In genomic region chr3:48441940-48442339, GRCh38 we compare ENCODE assay signal across 13 cellular contexts. TPM values are rescaled to one million over a fixed set of nuclear protein-coding genes. Genes with fewer than 3 reads are reported as not detected.
DNase-seq lines count a peak whose midpoint lies in the region; ATAC-seq and TF ChIP-seq lines count a peak whose summit lies in the region.
"Had no signal": no experiment of that assay in that cellular context is flagged by ENCODE, and none has a peak within 500 bp of the region (broad histone marks: within the 10 kb centered on the region; RNA-seq: fewer than 3 reads in every experiment).

No MANE protein-coding gene starts in this region.

- H3F3A ChIP-seq in PC-9 (ENCODE audit: insufficient read depth, low read depth): peaks cover 47% of the 10 kb centered on the region

- CTCF ChIA-PET in activated CD4-positive, alpha-beta T cell treated with anti-CD3 and anti-CD28 coated beads for 36 hours (lab: Charles Lee): interaction anchor here (3.0 kb wide), 1 partner anchor 41 kb away, joined by 31 read pairs; no protein-coding TSS in a partner anchor
- CTCF ChIA-PET in PC-9 (lab: Charles Lee): interaction anchor here (0.7 kb wide), 1 partner anchor 220 kb away, joined by 3 read pairs; no protein-coding TSS in a partner anchor

- no peak for ATAC-seq in activated CD4-positive, alpha-beta T cell treated with anti-CD3 and anti-CD28 coated beads for 36 hours
- no peak for ATAC-seq in HG02885 (IDR thresholded peaks at IDR 0.05; ENCODE audit: poor library complexity, unreplicated experiment)
- no peak for ATAC-seq in HG02610 (IDR thresholded peaks at IDR 0.05; ENCODE audit: unreplicated experiment)
- ATAC-seq: upper lobe of right lung had no signal

- intact Hi-C loops in activated CD4-positive, alpha-beta T cell treated with anti-CD3 and anti-CD28 coated beads for 36 hours (cut with DNase I, micrococcal nuclease): loop anchor here (2.0 to 10.0 kb wide), 6 partner anchors 63 to 639 kb away; partner anchors contain the start of genes ARIH2 (in 1 of the 2), CDC25A (in 1 of the 2), DHX30 (in 1 of the 2) and PFKFB4 (in 1 of the 2)
- intact Hi-C loops in PC-9 (cut with micrococcal nuclease; ENCODE audit: unreplicated experiment): loop anchor here (5.0 to 10.0 kb wide), 2 partner anchors 220 to 563 kb away; partner anchors contain the start of genes CELSR3 and WDR6
- intact Hi-C loops in tibial artery (cut with DNase I; ENCODE audit: low total_unique reads): no loop called here

- peaks cover 13% of the 10 kb centered on the region for H3K4me1 ChIP-seq in PC-9 (replicated peaks; ENCODE audit: insufficient read depth)
- peaks cover 5 to 35% (median 25%) of the 10 kb centered on the region in 4 donors for H3K4me1 ChIP-seq in tibial artery

- no peaks in the 10 kb centered on the region for H3K36me3 ChIP-seq in PC-9 (ENCODE audit: low read depth)
- H3K36me3 ChIP-seq in tibial artery: peaks cover 7 to 37% (median 29%) of the 10 kb centered on the region in 3 donors

- H3K9me2 ChIP-seq in PC-9 (ENCODE audit: insufficient read depth): no peaks in the 10 kb centered on the region

- H3K4me3 Mint-ChIP-seq in activated CD4-positive, alpha-beta T cell treated with anti-CD3 and anti-CD28 coated beads for 36 hours: peak overlapping the region; percentile 92

- H3K4me3 ChIP-seq in PC-9 (0 out of 2 replicates have a peak overlapping the region, but pooled peaks have one; percentile 96), retinal pigment epithelial cell (ENCODE audit: low read length) (peak overlapping the region; percentile 87), tibial artery (peak overlapping the region in 1 of 2 donors; percentile 96)

- H3K9me3 ChIP-seq in PC-9 (ENCODE audit: insufficient read depth, low read depth): no peaks in the 10 kb centered on the region
- no peaks in the 10 kb centered on the region for H3K9me3 ChIP-seq in tibial artery
- H3K9me3 ChIP-seq: upper lobe of right lung had no signal

- no peak overlapping the region for H2AFZ ChIP-seq in PC-9

- no TSS peak for BruUV-seq in PC-9 (replicated peaks; lab: Mats Ljungman, UMichigan)

- TF ChIP-seq CTCF in PC-9 (conservative IDR thresholded peaks at IDR 0.05): no peak
- no peak for TF ChIP-seq CTCF in retinal pigment epithelial cell (conservative IDR thresholded peaks at IDR 0.05; ENCODE audit: low read depth, low read length)
- no peak for TF ChIP-seq CTCF in tibial artery (IDR thresholded peaks at IDR 0.05)

- DNase-seq in activated CD4-positive, alpha-beta T cell treated with anti-CD3 and anti-CD28 coated beads for 36 hours: no peak
- no peak for DNase-seq in activated CD4-positive, alpha-beta T cell treated with anti-CD3 and anti-CD28 coated beads, Interleukin-2, amount 50 U/mL, for 48 hours
- DNase-seq in PC-9: no peak
- no peak for DNase-seq in epithelial cell of prostate (ENCODE audit: low read depth, low spot score)
- no peak for DNase-seq in retinal pigment epithelial cell (ENCODE audit: low read depth)
- no peak for DNase-seq in tibial artery
- DNase-seq: NCI-H146; stimulated activated CD4-positive, alpha-beta T cell treated with anti-CD3 and anti-CD28 coated beads, Interleukin-1b, Interleukin-23, amount 100 ng/mL, for 48 hours; SW 1271; upper lobe of right lung had no signal

- H3K27me3 ChIP-seq in PC-9 (ENCODE audit: insufficient read depth, low read depth) (no peaks in the 10 kb centered on the region), tibial artery (no peaks in the 10 kb centered on the region)
- H3K27me3 ChIP-seq: upper lobe of right lung had no signal

- peaks cover 40% of the 10 kb centered on the region for H3K4me1 Mint-ChIP-seq in activated CD4-positive, alpha-beta T cell treated with anti-CD3 and anti-CD28 coated beads for 36 hours

- peak overlapping the region; percentile 98 for H3K27ac Mint-ChIP-seq in activated CD4-positive, alpha-beta T cell treated with anti-CD3 and anti-CD28 coated beads for 36 hours

- peaks cover 37% of the 10 kb centered on the region for H3K79me2 ChIP-seq in PC-9 (ENCODE audit: low read depth)

- H4K20me1 ChIP-seq in PC-9 (ENCODE audit: insufficient read depth): peaks cover 8% of the 10 kb centered on the region; the same call in 1 of the 2 replicates

- POLR2A ChIA-PET in activated CD4-positive, alpha-beta T cell treated with anti-CD3 and anti-CD28 coated beads for 36 hours (lab: Charles Lee): no interaction called here
- POLR2A ChIA-PET in PC-9 (lab: Charles Lee; ENCODE audit: unreplicated experiment): interaction anchor here (0.6 kb wide), 1 partner anchor 612 kb away, joined by 3 read pairs; no protein-coding TSS in a partner anchor

- peaks cover 40% of the 10 kb centered on the region for H3K36me3 Mint-ChIP-seq in activated CD4-positive, alpha-beta T cell treated with anti-CD3 and anti-CD28 coated beads for 36 hours (ENCODE audit: low read depth)

- H3K27ac ChIP-seq in PC-9 (no peak overlapping the region), epithelial cell of prostate (peak overlapping the region; percentile 86), tibial artery (peak overlapping the region in 1 of 2 donors; percentile 93)

- H3K9me3 Mint-ChIP-seq in activated CD4-positive, alpha-beta T cell treated with anti-CD3 and anti-CD28 coated beads for 36 hours (ENCODE audit: low read depth): no peaks in the 10 kb centered on the region
- H3K9me3 Mint-ChIP-seq: memory B cell had no signal

- H3K27me3 Mint-ChIP-seq in activated CD4-positive, alpha-beta T cell treated with anti-CD3 and anti-CD28 coated beads for 36 hours: no peaks in the 10 kb centered on the region
- H3K27me3 Mint-ChIP-seq: memory B cell had no signal

- H3K4me2 ChIP-seq in PC-9: peak overlapping the region; percentile 91

RNA-seq across cellular contexts. Expression of gene TMA7, which starts 1.9 kb away (rescaled TPM):
- total RNA-seq in activated CD4-positive, alpha-beta T cell treated with anti-CD3 and anti-CD28 coated beads for 36 hours: 100 to 1,000 TPM; 260 to 324 TPM
- 235 and 314 TPM in 2 replicates for total RNA-seq in PC-9 (2021)

RNA-seq across cellular contexts. Expression of gene CCDC51, which starts 2.0 kb away (rescaled TPM):
- 10 to 100 TPM; 17.5 to 25.0 TPM for total RNA-seq in activated CD4-positive, alpha-beta T cell treated with anti-CD3 and anti-CD28 coated beads for 36 hours
- 28.5 and 35.4 TPM in 2 replicates for total RNA-seq in PC-9 (2021)

RNA-seq across cellular contexts. Expression of gene ATRIP, which starts 4.6 kb away (rescaled TPM):
- 10 to 100 TPM; 16.8 to 21.0 TPM for total RNA-seq in activated CD4-positive, alpha-beta T cell treated with anti-CD3 and anti-CD28 coated beads for 36 hours
- total RNA-seq in PC-9 (2021): 6.9 and 8.5 TPM in 2 replicates

RNA-seq across cellular contexts. Expression of gene PLXNB1, which starts 12.1 kb away (rescaled TPM):
- 1 to 10 TPM; 3.7 to 5.1 TPM for total RNA-seq in activated CD4-positive, alpha-beta T cell treated with anti-CD3 and anti-CD28 coated beads for 36 hours
- 97.7 and 120 TPM in 2 replicates for total RNA-seq in PC-9 (2021)
